ENCODE assay signal across 1 cellular context in the genomic region with DNA sequence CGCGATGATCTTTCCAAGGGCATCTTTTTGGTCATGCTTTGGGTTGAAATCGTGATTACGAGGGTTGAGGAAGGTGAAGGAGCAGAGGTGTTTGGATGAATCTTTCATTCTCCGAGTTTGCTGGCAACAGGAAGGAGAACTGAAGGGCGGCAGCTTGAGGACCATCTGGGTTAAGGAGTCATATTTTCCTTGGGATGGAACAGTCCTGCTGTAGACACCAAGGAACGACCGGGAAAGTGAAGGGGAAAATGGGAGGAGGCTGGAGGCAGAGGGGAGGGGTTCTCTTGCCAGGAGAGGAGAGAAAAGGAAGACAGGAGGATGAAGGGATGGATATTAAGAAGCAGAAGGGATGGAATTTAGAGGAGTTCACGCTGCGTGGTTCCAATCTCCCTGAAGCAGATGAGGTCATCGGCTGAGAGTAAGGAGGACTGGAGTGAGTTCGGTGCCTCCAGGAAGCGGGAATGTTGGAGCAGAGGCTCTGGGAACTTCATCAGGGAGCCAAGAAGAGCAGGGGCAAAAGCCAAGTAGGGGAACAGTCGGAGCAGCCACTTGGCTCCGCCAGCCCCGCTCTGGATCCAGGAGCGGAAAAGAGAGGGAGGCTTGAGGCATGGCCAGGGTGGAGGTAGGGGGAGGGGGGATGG.
TF ChIP-seq lines count a peak whose summit lies in the region.

No MANE protein-coding gene starts in this region.

TF ChIP-seq in H1, 55 proteins besides CTCF, POLR2A, EP300 and RAD21 (continued from another document):
- TF ChIP-seq SP4 (IDR thresholded peaks at IDR 0.05; ENCODE audit: low read length), result no peak
- TF ChIP-seq NANOG (IDR thresholded peaks at IDR 0.05; ENCODE audit: insufficient read depth, low read depth, low read length, poor library complexity, severe bottlenecking), result no peak
- TF ChIP-seq RNF2 (IDR thresholded peaks at IDR 0.05; ENCODE audit: borderline replicate concordance, low read depth, low read length, missing control alignments, poor library complexity, severe bottlenecking), result no peak
- TF ChIP-seq CBX8 (IDR thresholded peaks at IDR 0.05; ENCODE audit: borderline replicate concordance, low read depth, low read length), result no peak
- no peak for TF ChIP-seq KDM1A (IDR thresholded peaks at IDR 0.05; ENCODE audit: borderline replicate concordance, low read length)
- no peak for TF ChIP-seq BACH1 (IDR thresholded peaks at IDR 0.05; ENCODE audit: low read length)
- no peak for TF ChIP-seq GTF2F1 (IDR thresholded peaks at IDR 0.05; ENCODE audit: borderline replicate concordance, low read depth, low read length)
- TF ChIP-seq PHF8 (conservative IDR thresholded peaks at IDR 0.05; ENCODE audit: low read depth, low read length), result no peak
- no peak for TF ChIP-seq NRF1 (IDR thresholded peaks at IDR 0.05; ENCODE audit: low read depth, low read length)
- no peak for TF ChIP-seq JUN (IDR thresholded peaks at IDR 0.05; ENCODE audit: low read depth, low read length)
- TF ChIP-seq KDM4A (IDR thresholded peaks at IDR 0.05; ENCODE audit: low read depth, low read length, severe bottlenecking), result no peak
- no peak for TF ChIP-seq EZH2 (IDR thresholded peaks at IDR 0.05; ENCODE audit: low read depth, low read length, severe bottlenecking)
- no peak for TF ChIP-seq KDM5A (IDR thresholded peaks at IDR 0.05; ENCODE audit: low read length)
- TF ChIP-seq, protein P1, sequence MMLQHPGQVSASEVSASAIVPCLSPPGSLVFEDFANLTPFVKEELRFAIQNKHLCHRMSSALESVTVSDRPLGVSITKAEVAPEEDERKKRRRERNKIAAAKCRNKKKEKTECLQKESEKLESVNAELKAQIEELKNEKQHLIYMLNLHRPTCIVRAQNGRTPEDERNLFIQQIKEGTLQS (IDR thresholded peaks at IDR 0.05; ENCODE audit: insufficient read depth, low read depth, low read length), result no peak
- no peak for TF ChIP-seq EGR1 (IDR thresholded peaks at IDR 0.05; ENCODE audit: borderline replicate concordance, low read depth, low read length)
- TF ChIP-seq BCL11A (IDR thresholded peaks at IDR 0.05; ENCODE audit: low read depth in 2 of 2, low read length in 2 of 2), result no peak
